1 cellular context compared by ENCODE assay signal in genomic region chr17:29682987-29683386, GRCh38.
TF ChIP-seq lines count a peak whose summit lies in the region.

No MANE protein-coding gene starts in this region.

TF ChIP-seq in HepG2, 621 proteins besides CTCF, POLR2A, EP300 and RAD21 (continued from another document):
- TF ChIP-seq ZNF350 (CRISPR knock-in tag; IDR thresholded peaks at IDR 0.05; ENCODE audit: borderline replicate concordance, low read depth) (no peak), HDAC1 (CRISPR knock-in tag; IDR thresholded peaks at IDR 0.05) (no peak), GZF1 (CRISPR knock-in tag; IDR thresholded peaks at IDR 0.05) (no peak)
